In genomic region chr1:201551877-201552731, GRCh38 we compare ENCODE assay signal across 10 cellular contexts. TPM values are rescaled to one million over a fixed set of nuclear protein-coding genes. Genes with fewer than 3 reads are reported as not detected.
A peak's percentile ranks its signal among the peaks of the same experiment; 100 is the strongest.
DNase-seq lines count a peak whose midpoint lies in the region; ATAC-seq, FAIRE-seq and TF ChIP-seq lines count a peak whose summit lies in the region.
"Had no signal": no experiment of that assay in that cellular context is flagged by ENCODE, and none has a peak within 500 bp of the region (broad histone marks: within the 10 kb centered on the region; RNA-seq: fewer than 3 reads in every experiment).

No MANE protein-coding gene starts in this region.

- TF ChIP-seq EP300 in HepG2 (IDR thresholded peaks at IDR 0.05; ENCODE audit: low read depth in 2 of 2, low read length in 2 of 2) = no peak
- no peak for TF ChIP-seq EP300 in HepG2 (CRISPR knock-in tag; IDR thresholded peaks at IDR 0.05; ENCODE audit: borderline replicate concordance)

- no peak for FAIRE-seq in HepG2 (lab: Jason Lieb, UNC)

- H3K27me3 ChIP-seq in heart left ventricle (no peaks in the 10 kb centered on the region), right atrium auricular region (no peaks in the 10 kb centered on the region), HepG2 (ENCODE audit: control insufficient read depth in 1 of 2, insufficient read depth in 2 of 2, low read length in 2 of 2) (peaks cover 2 to 30% of the 10 kb centered on the region in 2 experiments; a peak in 3 of 5 replicates), upper lobe of right lung (no peaks in the 10 kb centered on the region)
- H3K27me3 ChIP-seq: adrenal gland had no signal

- DNase-seq in heart left ventricle (no peak), right atrium auricular region (ENCODE audit: low spot score) (no peak), astrocyte of the hippocampus (ENCODE audit: low read depth, low spot score) (peak; percentile 84), HepG2 (ENCODE audit: low spot score) (no peak), upper lobe of right lung (no peak), DMS 273 treated with DMSO at 0.1 percent for 48 hours (lab: John Stamatoyannopoulos, UW) (no peak)
- no peak for DNase-seq in activated T-helper 1 cell treated with anti-CD3 and anti-CD28 coated beads, Interleukin-12 subunit alpha, Interleukin-12 subunit beta, Interleukin-2, Interleukin-4 antibody, amounts not matched to agents 30 ng/mL and 10 ng/mL and 1 ng/mL, durations not matched to agents 14 hours and 24 hours and 36 hours (ENCODE audit: low spot score)
- DNase-seq: stimulated activated naive B cell treated with anti-CD40 and anti-IgM and Interleukin-4, amounts not matched to agents 10 μg/mL and 1 μg/mL and 100 μg/mL, for 72 hours had no signal

- H3K4me1 ChIP-seq in heart left ventricle = peaks cover 2 to 58% (median 43%) of the 10 kb centered on the region in 12 donors
- peaks cover 0 to 47% of the 10 kb centered on the region in 2 donors for H3K4me1 ChIP-seq in right atrium auricular region
- no peaks in the 10 kb centered on the region for H3K4me1 ChIP-seq in HepG2 (ENCODE audit: insufficient read depth, low read length)
- peaks cover 15% of the 10 kb centered on the region for H3K4me1 ChIP-seq in upper lobe of right lung

- intact Hi-C loops in heart left ventricle (cut with DNase I) (no loop called here), HepG2 (cut with micrococcal nuclease; ENCODE audit: unreplicated experiment) (no loop called here), upper lobe of right lung (cut with DNase I) (no loop called here)
- intact Hi-C loops in activated T-helper 1 cell treated with anti-CD3 and anti-CD28 coated beads, Interleukin-12 subunit alpha, Interleukin-12 subunit beta, Interleukin-2, Interleukin-4 antibody, amounts not matched to agents 30 ng/mL and 10 ng/mL and 1 ng/mL, durations not matched to agents 14 hours and 24 hours and 36 hours (cut with micrococcal nuclease) = no loop called here

- in situ Hi-C loops in HepG2 (cut with HindIII; ENCODE audit: extremely low pct_ligation_motif_present, low pct_unique_long_range_greater_than_20kb) = no loop called here

- no peak overlapping the region for H3K9ac ChIP-seq in HepG2 (ENCODE audit: insufficient read depth, low read depth, low read length)

- peaks cover 5% of the 10 kb centered on the region for H3K27me3 Mint-ChIP-seq in activated T-helper 1 cell treated with anti-CD3 and anti-CD28 coated beads, Interleukin-12 subunit alpha, Interleukin-12 subunit beta, Interleukin-2, Interleukin-4 antibody, amounts not matched to agents 30 ng/mL and 10 ng/mL and 1 ng/mL, durations not matched to agents 14 hours and 24 hours and 36 hours (ENCODE audit: insufficient read depth)

- CTCF ChIA-PET in HepG2 (lab: Yijun Ruan, JAX; ENCODE audit: low intra/inter-chr PET ratio, low total read pairs) = no interaction called here

- no peaks in the 10 kb centered on the region for H3K36me3 Mint-ChIP-seq in activated T-helper 1 cell treated with anti-CD3 and anti-CD28 coated beads, Interleukin-12 subunit alpha, Interleukin-12 subunit beta, Interleukin-2, Interleukin-4 antibody, amounts not matched to agents 30 ng/mL and 10 ng/mL and 1 ng/mL, durations not matched to agents 14 hours and 24 hours and 36 hours (ENCODE audit: low read depth)
- H3K36me3 Mint-ChIP-seq: stimulated activated naive B cell treated with anti-CD40 and anti-IgM and Interleukin-4, amounts not matched to agents 10 μg/mL and 1 μg/mL and 100 μg/mL, for 72 hours had no signal

- H3K27ac ChIP-seq in heart left ventricle = peak overlapping the region in 7 of 12 donors; percentile 3 to 76 (median 63)
- H3K27ac ChIP-seq in right atrium auricular region = peak overlapping the region in 1 of 2 donors; percentile 52
- no peak overlapping the region for H3K27ac ChIP-seq in HepG2 (ENCODE audit: extremely low read length, insufficient read depth, low read length)
- H3K27ac ChIP-seq in upper lobe of right lung = no peak overlapping the region

- H2AFZ ChIP-seq in HepG2 (ENCODE audit: low read length) = no peak overlapping the region

- H3K4me3 ChIP-seq in heart left ventricle = no peak overlapping the region
- H3K4me3 ChIP-seq in right atrium auricular region = no peak overlapping the region
- H3K4me3 ChIP-seq in HepG2 (replicated peaks in 1 of 3; ENCODE audit: insufficient read depth in 1 of 3, low read depth in 2 of 3, low read length in 3 of 3) = no peak overlapping the region
- no peak overlapping the region for H3K4me3 ChIP-seq in upper lobe of right lung
- H3K4me3 ChIP-seq: adrenal gland had no signal

- POLR2A ChIA-PET in HepG2 (lab: Yijun Ruan, JAX) = no interaction called here

- no peak for TF ChIP-seq RAD21 in HepG2 (CRISPR knock-in tag; IDR thresholded peaks at IDR 0.05)

- no peaks in the 10 kb centered on the region for H3K9me3 ChIP-seq in heart left ventricle
- no peaks in the 10 kb centered on the region for H3K9me3 ChIP-seq in right atrium auricular region
- no peaks in the 10 kb centered on the region for H3K9me3 ChIP-seq in HepG2 (ENCODE audit: low read length)
- no peaks in the 10 kb centered on the region for H3K9me3 ChIP-seq in upper lobe of right lung
- H3K9me3 ChIP-seq: adrenal gland had no signal

- H3K4me3 Mint-ChIP-seq in activated T-helper 1 cell treated with anti-CD3 and anti-CD28 coated beads, Interleukin-12 subunit alpha, Interleukin-12 subunit beta, Interleukin-2, Interleukin-4 antibody, amounts not matched to agents 30 ng/mL and 10 ng/mL and 1 ng/mL, durations not matched to agents 14 hours and 24 hours and 36 hours = no peak overlapping the region
- H3K4me3 Mint-ChIP-seq: stimulated activated naive B cell treated with anti-CD40 and anti-IgM and Interleukin-4, amounts not matched to agents 10 μg/mL and 1 μg/mL and 100 μg/mL, for 72 hours had no signal

- no peak overlapping the region for H3K27ac Mint-ChIP-seq in activated T-helper 1 cell treated with anti-CD3 and anti-CD28 coated beads, Interleukin-12 subunit alpha, Interleukin-12 subunit beta, Interleukin-2, Interleukin-4 antibody, amounts not matched to agents 30 ng/mL and 10 ng/mL and 1 ng/mL, durations not matched to agents 14 hours and 24 hours and 36 hours
- H3K27ac Mint-ChIP-seq: stimulated activated naive B cell treated with anti-CD40 and anti-IgM and Interleukin-4, amounts not matched to agents 10 μg/mL and 1 μg/mL and 100 μg/mL, for 72 hours had no signal

- WGBS in heart left ventricle, 4 donors = 84 to 89% (median 87%) methylated on average over 12 of the region's 12 CpGs
- WGBS in HepG2 (ENCODE audit: low lambda C conversion rate) = 23% methylated on average over 8 of the region's 12 CpGs

- H4K20me1 ChIP-seq in HepG2 (ENCODE audit: insufficient read depth, low read length) = no peaks in the 10 kb centered on the region

- no peaks in the 10 kb centered on the region for H3K79me2 ChIP-seq in HepG2 (ENCODE audit: insufficient read depth, low read length)

- TF ChIP-seq CTCF in heart left ventricle (IDR thresholded peaks at IDR 0.05) (no peak), right atrium auricular region (IDR thresholded peaks at IDR 0.05) (no peak), HepG2 (CRISPR knock-in tag; IDR thresholded peaks at IDR 0.05) (no peak), upper lobe of right lung (IDR thresholded peaks at IDR 0.05) (no peak)

- H3K9me3 Mint-ChIP-seq in activated T-helper 1 cell treated with anti-CD3 and anti-CD28 coated beads, Interleukin-12 subunit alpha, Interleukin-12 subunit beta, Interleukin-2, Interleukin-4 antibody, amounts not matched to agents 30 ng/mL and 10 ng/mL and 1 ng/mL, durations not matched to agents 14 hours and 24 hours and 36 hours = no peaks in the 10 kb centered on the region
- H3K9me3 Mint-ChIP-seq: stimulated activated naive B cell treated with anti-CD40 and anti-IgM and Interleukin-4, amounts not matched to agents 10 μg/mL and 1 μg/mL and 100 μg/mL, for 72 hours had no signal

- no TSS peak for BruUV-seq in HepG2 (replicated peaks; lab: Mats Ljungman, UMichigan)

- peak in 2 of 4 donors; percentile 12 to 33 for ATAC-seq in heart left ventricle
- no peak for ATAC-seq in HepG2
- peak; percentile 84 for ATAC-seq in upper lobe of right lung
- ATAC-seq in HG03457 (IDR thresholded peaks at IDR 0.05; ENCODE audit: unreplicated experiment) = no peak

- no peak overlapping the region for H3K4me2 ChIP-seq in HepG2 (ENCODE audit: low read depth, low read length)

- H3K36me3 ChIP-seq in heart left ventricle (no peaks in the 10 kb centered on the region), right atrium auricular region (no peaks in the 10 kb centered on the region), HepG2 (replicated peaks in 1 of 2; ENCODE audit: control insufficient read depth in 1 of 2, insufficient read depth in 2 of 2, low read length in 2 of 2) (no peaks in the 10 kb centered on the region), upper lobe of right lung (no peaks in the 10 kb centered on the region)
- H3K36me3 ChIP-seq: adrenal gland had no signal

- TF ChIP-seq POLR2A in heart left ventricle (IDR thresholded peaks at IDR 0.05) (no peak), HepG2 (IDR thresholded peaks at IDR 0.05; ENCODE audit: insufficient read depth in 1 of 2, low read depth in 2 of 2, low read length in 2 of 2) (no peak)

- H3K4me1 Mint-ChIP-seq in activated T-helper 1 cell treated with anti-CD3 and anti-CD28 coated beads, Interleukin-12 subunit alpha, Interleukin-12 subunit beta, Interleukin-2, Interleukin-4 antibody, amounts not matched to agents 30 ng/mL and 10 ng/mL and 1 ng/mL, durations not matched to agents 14 hours and 24 hours and 36 hours (ENCODE audit: low read depth) = no peaks in the 10 kb centered on the region
- H3K4me1 Mint-ChIP-seq: stimulated activated naive B cell treated with anti-CD40 and anti-IgM and Interleukin-4, amounts not matched to agents 10 μg/mL and 1 μg/mL and 100 μg/mL, for 72 hours had no signal

RNA-seq across cellular contexts. Expression of gene NAV1, which starts 13.2 kb away (rescaled TPM):
- total RNA-seq in heart left ventricle (100 to 1,000 TPM in 1 of 9 donors, 10 to 100 TPM in 8; 58.0 to 107 (median 85.0) TPM), right atrium auricular region (10 to 100 TPM; 16.3 to 32.1 TPM), HepG2 (2016; rRNA removed; fragmentation: Illumina TruSeq; extraction: Trizol) (0.01 TPM in 1 of 2 replicates, not detected in the other), upper lobe of right lung (34.1 TPM)
- polyA plus RNA-seq in heart left ventricle (10 to 100 TPM; 30.5 to 37.6 TPM), HepG2 (2011; rRNA removed) (0.04 TPM in 1 of 2 replicates, not detected in the other)
- total RNA-seq in HepG2 (2016; cell fraction: cytosol; rRNA removed; fragmentation: Illumina TruSeq; extraction: Trizol; ENCODE audit: low read depth) = not detected in 2 replicates
- total RNA-seq in HepG2 (2016; cell fraction: insoluble cytoplasmic fraction; rRNA removed; fragmentation: Illumina TruSeq; extraction: Trizol) = 0.02 TPM in 1 of 2 replicates, not detected in the other
- total RNA-seq in HepG2 (2016; cell fraction: membrane; rRNA removed; fragmentation: Illumina TruSeq; extraction: Trizol) = under 0.01 TPM in 1 of 2 replicates, not detected in the other
- not detected in 2 replicates for total RNA-seq in HepG2 (2016; cell fraction: nucleus; rRNA removed; fragmentation: Illumina TruSeq; extraction: Trizol)
- polyA plus RNA-seq in HepG2 (2011; cell fraction: cytosol; rRNA removed) = not detected in 2 replicates
- polyA plus RNA-seq in HepG2 (2011; cell fraction: nucleus; rRNA removed) = 0.03 TPM in 1 of 2 replicates, not detected in the other
- polyA plus RNA-seq in HepG2 (2012) = 0.01 TPM in 2 replicates
- not detected in 2 replicates for polyA plus RNA-seq in HepG2 (2016; cell fraction: cytosol; fragmentation: Illumina TruSeq; extraction: Trizol; ENCODE audit: low read depth)
- polyA plus RNA-seq in HepG2 (2016; cell fraction: insoluble cytoplasmic fraction; fragmentation: Illumina TruSeq; extraction: Trizol; ENCODE audit: low read depth) = not detected in 2 replicates
- polyA plus RNA-seq in HepG2 (2016; cell fraction: membrane; fragmentation: Illumina TruSeq; extraction: Trizol; ENCODE audit: low read depth) = not detected in 2 replicates
- polyA plus RNA-seq in HepG2 (2016; cell fraction: nucleus; fragmentation: Illumina TruSeq; extraction: Trizol; ENCODE audit: insufficient read depth, low read depth) = not detected in 2 replicates
- polyA minus RNA-seq in HepG2 (2011; rRNA and poly(A)+ RNA removed; ENCODE audit: low replicate concordance) = 0.04 and 0.75 TPM in 2 replicates
- polyA minus RNA-seq in HepG2 (2011; cell fraction: cytosol; rRNA and poly(A)+ RNA removed) = not detected in 2 replicates
- polyA minus RNA-seq in HepG2 (2011; cell fraction: nucleus; rRNA and poly(A)+ RNA removed) = not detected in 2 replicates
- total RNA-seq in activated T-helper 1 cell treated with anti-CD3 and anti-CD28 coated beads, Interleukin-12 subunit alpha, Interleukin-12 subunit beta, Interleukin-2, Interleukin-4 antibody, amounts not matched to agents 30 ng/mL and 10 ng/mL and 1 ng/mL, durations not matched to agents 14 hours and 24 hours and 36 hours = 0.83 and 1.6 TPM in 2 replicates

RNA-seq across cellular contexts. Expression of gene CSRP1, which starts 45.2 kb away (rescaled TPM):
- 100 to 1,000 TPM in 2 of 9 donors, 10 to 100 TPM in 7; 35.8 to 325 (median 78.6) TPM for total RNA-seq in heart left ventricle
- polyA plus RNA-seq in heart left ventricle = 10 to 100 TPM; 46.6 to 81.7 TPM
- 100 to 1,000 TPM; 138 to 719 TPM for total RNA-seq in right atrium auricular region
- 68.9 and 70.8 TPM in 2 replicates for total RNA-seq in HepG2 (2016; rRNA removed; fragmentation: Illumina TruSeq; extraction: Trizol)
- total RNA-seq in HepG2 (2016; cell fraction: cytosol; rRNA removed; fragmentation: Illumina TruSeq; extraction: Trizol; ENCODE audit: low read depth) = 12.3 and 12.8 TPM in 2 replicates
- 66.1 and 69.5 TPM in 2 replicates for total RNA-seq in HepG2 (2016; cell fraction: insoluble cytoplasmic fraction; rRNA removed; fragmentation: Illumina TruSeq; extraction: Trizol)
- 28.9 and 33.8 TPM in 2 replicates for total RNA-seq in HepG2 (2016; cell fraction: membrane; rRNA removed; fragmentation: Illumina TruSeq; extraction: Trizol)
- 35.6 and 44.2 TPM in 2 replicates for total RNA-seq in HepG2 (2016; cell fraction: nucleus; rRNA removed; fragmentation: Illumina TruSeq; extraction: Trizol)
- polyA plus RNA-seq in HepG2 (2011; rRNA removed) = 14.5 and 17.7 TPM in 2 replicates
- polyA plus RNA-seq in HepG2 (2011; cell fraction: cytosol; rRNA removed) = 15.2 and 17.2 TPM in 2 replicates
- polyA plus RNA-seq in HepG2 (2011; cell fraction: nucleus; rRNA removed) = 10.9 and 14.9 TPM in 2 replicates
- 9.9 and 18.8 TPM in 2 replicates for polyA plus RNA-seq in HepG2 (2012)
- polyA plus RNA-seq in HepG2 (2016; cell fraction: cytosol; fragmentation: Illumina TruSeq; extraction: Trizol; ENCODE audit: low read depth) = 15.3 and 18.6 TPM in 2 replicates
- 83.1 and 92.4 TPM in 2 replicates for polyA plus RNA-seq in HepG2 (2016; cell fraction: insoluble cytoplasmic fraction; fragmentation: Illumina TruSeq; extraction: Trizol; ENCODE audit: low read depth)
- polyA plus RNA-seq in HepG2 (2016; cell fraction: membrane; fragmentation: Illumina TruSeq; extraction: Trizol; ENCODE audit: low read depth) = 29.6 and 30.8 TPM in 2 replicates
- polyA plus RNA-seq in HepG2 (2016; cell fraction: nucleus; fragmentation: Illumina TruSeq; extraction: Trizol; ENCODE audit: insufficient read depth, low read depth) = 54.3 and 54.9 TPM in 2 replicates
- polyA minus RNA-seq in HepG2 (2011; rRNA and poly(A)+ RNA removed; ENCODE audit: low replicate concordance) = 22.9 and 266 TPM in 2 replicates
- polyA minus RNA-seq in HepG2 (2011; cell fraction: cytosol; rRNA and poly(A)+ RNA removed) = 8.4 and 9.1 TPM in 2 replicates
- 9.1 and 11.7 TPM in 2 replicates for polyA minus RNA-seq in HepG2 (2011; cell fraction: nucleus; rRNA and poly(A)+ RNA removed)
- total RNA-seq in upper lobe of right lung = 280 TPM
- 66.0 and 66.2 TPM in 2 replicates for total RNA-seq in activated T-helper 1 cell treated with anti-CD3 and anti-CD28 coated beads, Interleukin-12 subunit alpha, Interleukin-12 subunit beta, Interleukin-2, Interleukin-4 antibody, amounts not matched to agents 30 ng/mL and 10 ng/mL and 1 ng/mL, durations not matched to agents 14 hours and 24 hours and 36 hours

Comparison
In these comparisons a context has a peak if more than half of its experiments do, and no peak if none do; other contexts are left out.
1. H3K27ac ChIP-seq: peak in heart left ventricle (7 of 12); none in HepG2 (single experiment) and upper lobe of right lung (single experiment).